ENCODE assay signal across 9 cellular contexts in the genomic region with DNA sequence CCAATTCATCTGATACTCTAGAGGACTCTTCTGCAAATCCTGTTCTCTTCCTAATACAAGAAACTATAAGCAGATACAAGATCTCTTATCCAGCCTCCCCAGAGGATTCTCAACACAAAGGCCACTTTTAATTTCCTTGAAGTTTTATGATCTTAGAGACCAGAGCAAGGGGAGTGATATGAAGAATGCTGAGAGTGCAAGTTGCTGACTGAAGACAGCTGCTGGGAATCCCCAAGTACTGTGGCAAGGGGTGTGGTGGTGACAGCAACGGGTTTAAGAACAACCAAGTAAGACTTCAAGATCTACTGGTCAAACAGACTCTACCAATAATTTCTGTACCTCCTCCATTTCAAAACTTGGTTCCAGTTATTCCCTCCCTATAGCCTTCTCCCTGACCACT. TPM values are rescaled to one million over a fixed set of nuclear protein-coding genes. Genes with fewer than 3 reads are reported as not detected.
DNase-seq lines count a peak whose midpoint lies in the region; ATAC-seq and TF ChIP-seq lines count a peak whose summit lies in the region.
"Had no signal": no experiment of that assay in that cellular context is flagged by ENCODE, and none has a peak within 500 bp of the region (broad histone marks: within the 10 kb centered on the region; RNA-seq: fewer than 3 reads in every experiment).

No MANE protein-coding gene starts in this region.

- TF ChIP-seq CTCF in omental fat pad (IDR thresholded peaks at IDR 0.05): no peak

- ATAC-seq in GM19023 (IDR thresholded peaks at IDR 0.05; ENCODE audit: unreplicated experiment) (peak; percentile 91), HG02981 (IDR thresholded peaks at IDR 0.05; ENCODE audit: unreplicated experiment) (peak; percentile 87), omental fat pad (ENCODE audit: low FRiP score) (peak; percentile 43)

- DNase-seq in activated CD4-positive, alpha-beta T cell treated with anti-CD3 and anti-CD28 coated beads, Interleukin-2, amount 50 U/mL, for 48 hours: peak; percentile 11 to 47
- DNase-seq in omental fat pad (ENCODE audit: low spot score): no peak
- no peak for DNase-seq in NCI-H1417 treated with DMSO at 0.1 percent for 48 hours (lab: John Stamatoyannopoulos, UW)
- no peak for DNase-seq in mesenteric fat pad (ENCODE audit: low spot score)
- no peak for DNase-seq in effector CD8-positive, alpha-beta T cell (lab: John Stamatoyannopoulos, UW)
- no peak for DNase-seq in activated CD4-positive, CD25-positive, alpha-beta regulatory T cell treated with anti-CD3 and anti-CD28 coated beads, Interleukin-2, amount 50 U/mL, for 72 hours

RNA-seq across cellular contexts. Expression of a gene that starts 7.0 kb away (rescaled TPM):
- total RNA-seq in omental fat pad (10 to 100 TPM in 2 of 4 donors, 1 to 10 TPM in 2; 6.7 to 13.8 (median 8.9) TPM), mesenteric fat pad (4.5 TPM)

RNA-seq across cellular contexts. Expression of a gene that starts 47.8 kb away (rescaled TPM):
- total RNA-seq in omental fat pad (under 1 TPM; 0.12 to 0.46 (median 0.20) TPM), mesenteric fat pad (0.22 TPM)
- total RNA-seq: activated CD8-positive, alpha-beta memory T cell treated with anti-CD3 and anti-CD28 coated beads for 36 hours had no signal

Comparison
In these comparisons a context has a peak if more than half of its experiments do, and no peak if none do; other contexts are left out.
1. DNase-seq: peak in activated CD4-positive, alpha-beta T cell treated with anti-CD3 and anti-CD28 coated beads, Interleukin-2, amount 50 U/mL, for 48 hours (2 of 2); none in omental fat pad (single experiment), NCI-H1417 treated with DMSO at 0.1 percent for 48 hours (single experiment), mesenteric fat pad (single experiment), effector CD8-positive, alpha-beta T cell (single experiment) and activated CD4-positive, CD25-positive, alpha-beta regulatory T cell treated with anti-CD3 and anti-CD28 coated beads, Interleukin-2, amount 50 U/mL, for 72 hours (single experiment).
2. Peak in every context shown above with its lines, with median percentiles within 50 percentile points of each other: ATAC-seq.